Comparison of ENCODE assay signal across 8 cellular contexts in genomic region chr12:92928962-92929915, GRCh38. TPM values are rescaled to one million over a fixed set of nuclear protein-coding genes. Genes with fewer than 3 reads are reported as not detected.
DNase-seq lines count a peak whose midpoint lies in the region; ATAC-seq and TF ChIP-seq lines count a peak whose summit lies in the region.

Gene EEA1 (minus strand): TSS chr12:92929295. CDS start chr12:92929066, 229 bp downstream.

- TF ChIP-seq CTCF in glutamatergic neuron (IDR thresholded peaks at IDR 0.05; ENCODE audit: partially characterized antibody, unreplicated experiment) (no peak), osteocyte (IDR thresholded peaks at IDR 0.05) (peak; percentile 16)

- H3K4me3 ChIP-seq in thymus (ENCODE audit: low read length) = peak within 1 kb of the TSS; percentile 91

- H3K27me3 ChIP-seq in thymus (ENCODE audit: control insufficient read depth, insufficient read depth) = no peaks in the 10 kb centered on the region

- peak within 1 kb of the TSS; percentile 99 for H3K27ac ChIP-seq in thymus (ENCODE audit: low read depth)

- peak; percentile 89 for TF ChIP-seq POLR2A in GM10847 (IDR thresholded peaks at IDR 0.05; ENCODE audit: extremely low read depth, insufficient read length)

- peak within 1 kb of the TSS; percentile 92 for H3K4me3 Mint-ChIP-seq in activated naive CD8-positive, alpha-beta T cell
- peak within 1 kb of the TSS; percentile 89 for H3K4me3 Mint-ChIP-seq in glutamatergic neuron (ENCODE audit: unreplicated experiment)
- peak within 1 kb of the TSS; percentile 84 for H3K4me3 Mint-ChIP-seq in osteocyte (ENCODE audit: unreplicated experiment)

- H3K27ac Mint-ChIP-seq in activated naive CD8-positive, alpha-beta T cell = peak within 1 kb of the TSS; percentile 99
- H3K27ac Mint-ChIP-seq in glutamatergic neuron (ENCODE audit: unreplicated experiment) = peak within 1 kb of the TSS; percentile 86
- peak within 1 kb of the TSS; percentile 98 for H3K27ac Mint-ChIP-seq in osteocyte (ENCODE audit: unreplicated experiment)

- no peaks in the 10 kb centered on the region for H3K9me3 Mint-ChIP-seq in activated naive CD8-positive, alpha-beta T cell (ENCODE audit: low read depth)
- H3K9me3 Mint-ChIP-seq in glutamatergic neuron (ENCODE audit: unreplicated experiment) (no peaks in the 10 kb centered on the region), osteocyte (ENCODE audit: unreplicated experiment) (no peaks in the 10 kb centered on the region)

- no peaks in the 10 kb centered on the region for H3K27me3 Mint-ChIP-seq in activated naive CD8-positive, alpha-beta T cell
- H3K27me3 Mint-ChIP-seq in glutamatergic neuron (ENCODE audit: unreplicated experiment) (no peaks in the 10 kb centered on the region), osteocyte (ENCODE audit: unreplicated experiment) (no peaks in the 10 kb centered on the region)

- peaks cover 43% of the 10 kb centered on the region for H3K4me1 Mint-ChIP-seq in activated naive CD8-positive, alpha-beta T cell (ENCODE audit: low read depth)
- H3K4me1 Mint-ChIP-seq in glutamatergic neuron (ENCODE audit: low read depth, unreplicated experiment) (peaks cover 17% of the 10 kb centered on the region), osteocyte (ENCODE audit: unreplicated experiment) (peaks cover 43% of the 10 kb centered on the region)

- H3K36me3 Mint-ChIP-seq in activated naive CD8-positive, alpha-beta T cell = peaks cover 8% of the 10 kb centered on the region
- H3K36me3 Mint-ChIP-seq in glutamatergic neuron (ENCODE audit: unreplicated experiment) (no peaks in the 10 kb centered on the region), osteocyte (ENCODE audit: unreplicated experiment) (no peaks in the 10 kb centered on the region)

- DNase-seq in NCI-H1092 treated with DMSO at 0.1 percent for 48 hours (lab: John Stamatoyannopoulos, UW) = peak; percentile 88
- peak; percentile 58 for DNase-seq in SKM-1 (lab: John Stamatoyannopoulos, UW; ENCODE audit: unreplicated experiment)
- DNase-seq in glutamatergic neuron = peak; percentile 97
- peak; percentile 98 for DNase-seq in osteocyte (ENCODE audit: extremely low spot score, unreplicated experiment)

- H3K36me3 ChIP-seq in thymus (ENCODE audit: control insufficient read depth, insufficient read depth) = no peaks in the 10 kb centered on the region

- peak; percentile 90 for ATAC-seq in HG02610 (IDR thresholded peaks at IDR 0.05; ENCODE audit: unreplicated experiment)

- no peaks in the 10 kb centered on the region for H3K9me3 ChIP-seq in thymus (ENCODE audit: control insufficient read depth)

- under 1% methylated on average over 98 of the region's 98 CpGs for WGBS in thymus

- peaks cover 4% of the 10 kb centered on the region for H3K4me1 ChIP-seq in thymus (ENCODE audit: control insufficient read depth, insufficient read depth, low read length)

RNA-seq across cellular contexts. Expression of gene EEA1, which starts in this region (rescaled TPM):
- total RNA-seq in glutamatergic neuron (ENCODE audit: unreplicated experiment) (12.0 TPM), osteocyte (31.1 and 46.7 TPM in 2 replicates)
- 4.3 TPM for polyA plus RNA-seq in thymus

Comparison
In these comparisons a context has a peak if more than half of its experiments do, and no peak if none do; other contexts are left out.
1. Peak in every context shown above with its lines: DNase-seq, ATAC-seq, H3K4me3 ChIP-seq and H3K27ac ChIP-seq.